13 cellular contexts compared by ENCODE assay signal in genomic region chr3:67362686-67363085, GRCh38.
DNase-seq lines count a peak whose midpoint lies in the region; ATAC-seq and TF ChIP-seq lines count a peak whose summit lies in the region.
"Had no signal": no experiment of that assay in that cellular context is flagged by ENCODE, and none has a peak within 500 bp of the region (broad histone marks: within the 10 kb centered on the region; RNA-seq: fewer than 3 reads in every experiment).

No MANE protein-coding gene starts in this region.

- peaks cover 34% of the 10 kb centered on the region for H3K4me1 Mint-ChIP-seq in activated naive CD8-positive, alpha-beta T cell treated with anti-CD3 and anti-CD28 coated beads, Interleukin-2, amount 50 U/mL, for 24 hours
- peaks cover 6% of the 10 kb centered on the region for H3K4me1 Mint-ChIP-seq in endothelial cell (ENCODE audit: unreplicated experiment)

- no peaks in the 10 kb centered on the region for H3K36me3 Mint-ChIP-seq in activated naive CD8-positive, alpha-beta T cell treated with anti-CD3 and anti-CD28 coated beads, Interleukin-2, amount 50 U/mL, for 24 hours (ENCODE audit: low read depth)
- H3K36me3 Mint-ChIP-seq in endothelial cell (ENCODE audit: low read depth, unreplicated experiment) = no peaks in the 10 kb centered on the region

- H3K27me3 Mint-ChIP-seq in activated naive CD8-positive, alpha-beta T cell treated with anti-CD3 and anti-CD28 coated beads, Interleukin-2, amount 50 U/mL, for 24 hours = no peaks in the 10 kb centered on the region
- H3K27me3 Mint-ChIP-seq in endothelial cell (ENCODE audit: unreplicated experiment) = no peaks in the 10 kb centered on the region

- no peak for TF ChIP-seq RAD21 in neural cell (conservative IDR thresholded peaks at IDR 0.05)

- no peak overlapping the region for H3K9ac ChIP-seq in MM.1S (ENCODE audit: low read length)
- no peak overlapping the region for H3K9ac ChIP-seq in neural cell (ENCODE audit: low read length)

- H3K9me3 Mint-ChIP-seq in activated naive CD8-positive, alpha-beta T cell treated with anti-CD3 and anti-CD28 coated beads, Interleukin-2, amount 50 U/mL, for 24 hours = no peaks in the 10 kb centered on the region
- H3K9me3 Mint-ChIP-seq in endothelial cell (ENCODE audit: unreplicated experiment) = no peaks in the 10 kb centered on the region

- H3K9me3 ChIP-seq in MM.1S (replicated peaks; ENCODE audit: insufficient read depth, low read length) = no peaks in the 10 kb centered on the region
- H3K9me3 ChIP-seq in neural cell (ENCODE audit: low read length) = no peaks in the 10 kb centered on the region
- H3K9me3 ChIP-seq in effector memory CD4-positive, alpha-beta T cell (ENCODE audit: control insufficient read depth, low read length) = no peaks in the 10 kb centered on the region
- H3K9me3 ChIP-seq in upper lobe of left lung = no peaks in the 10 kb centered on the region
- H3K9me3 ChIP-seq: HAP-1, MG63 had no signal

- no peaks in the 10 kb centered on the region for H3K27me3 ChIP-seq in MM.1S (replicated peaks; ENCODE audit: insufficient read depth, low read length)
- no peaks in the 10 kb centered on the region for H3K27me3 ChIP-seq in neural cell (ENCODE audit: insufficient read depth, low read depth, low read length)
- H3K27me3 ChIP-seq in effector memory CD4-positive, alpha-beta T cell (replicated peaks; ENCODE audit: control insufficient read depth, insufficient read depth, low read length, poor library complexity, severe bottlenecking) = no peaks in the 10 kb centered on the region
- H3K27me3 ChIP-seq in upper lobe of left lung = no peaks in the 10 kb centered on the region
- H3K27me3 ChIP-seq: MG63 had no signal

- H3K36me3 ChIP-seq in MM.1S (replicated peaks; ENCODE audit: insufficient read depth, low read length) (no peaks in the 10 kb centered on the region), neural cell (ENCODE audit: insufficient read depth, low read length) (no peaks in the 10 kb centered on the region), upper lobe of left lung (no peaks in the 10 kb centered on the region)
- no peaks in the 10 kb centered on the region for H3K36me3 ChIP-seq in effector memory CD4-positive, alpha-beta T cell (ENCODE audit: control insufficient read depth, insufficient read depth, low read length)
- H3K36me3 ChIP-seq: HAP-1, MG63 had no signal

- H3K4me1 ChIP-seq in MM.1S (ENCODE audit: low read length) = peaks cover 23% of the 10 kb centered on the region
- H3K4me1 ChIP-seq in effector memory CD4-positive, alpha-beta T cell (ENCODE audit: control insufficient read depth, insufficient read depth, low read length, poor library complexity, severe bottlenecking) = no peaks in the 10 kb centered on the region
- no peaks in the 10 kb centered on the region for H3K4me1 ChIP-seq in upper lobe of left lung
- H3K4me1 ChIP-seq: HAP-1 had no signal

- no peak for TF ChIP-seq POLR2A in upper lobe of left lung (IDR thresholded peaks at IDR 0.05)

- no peak overlapping the region for H3K27ac ChIP-seq in MM.1S (ENCODE audit: low read length)
- no peak overlapping the region for H3K27ac ChIP-seq in neural cell (ENCODE audit: low read length)
- H3K27ac ChIP-seq in effector memory CD4-positive, alpha-beta T cell (ENCODE audit: insufficient read depth, low read length, poor library complexity, severe bottlenecking) = no peak overlapping the region
- H3K27ac ChIP-seq in upper lobe of left lung = no peak overlapping the region

- H3K4me3 Mint-ChIP-seq in activated naive CD8-positive, alpha-beta T cell treated with anti-CD3 and anti-CD28 coated beads, Interleukin-2, amount 50 U/mL, for 24 hours = no peak overlapping the region
- no peak overlapping the region for H3K4me3 Mint-ChIP-seq in endothelial cell (ENCODE audit: unreplicated experiment)

- no peak overlapping the region for H3K4me3 ChIP-seq in MM.1S (ENCODE audit: low read length)
- H3K4me3 ChIP-seq in neural cell (ENCODE audit: low read length) = no peak overlapping the region
- no peak overlapping the region for H3K4me3 ChIP-seq in effector memory CD4-positive, alpha-beta T cell (ENCODE audit: insufficient read depth, low read depth, low read length, poor library complexity, severe bottlenecking)
- no peak overlapping the region for H3K4me3 ChIP-seq in upper lobe of left lung
- H3K4me3 ChIP-seq: HAP-1, MG63 had no signal

- TF ChIP-seq CTCF in MM.1S (IDR thresholded peaks at IDR 0.05; ENCODE audit: low read length) = no peak
- TF ChIP-seq CTCF in neural cell (IDR thresholded peaks at IDR 0.05; ENCODE audit: poor library complexity, severe bottlenecking) = no peak
- TF ChIP-seq CTCF in endothelial cell (IDR thresholded peaks at IDR 0.05; ENCODE audit: unreplicated experiment) = no peak
- no peak for TF ChIP-seq CTCF in upper lobe of left lung (IDR thresholded peaks at IDR 0.05)

- peak; percentile 21 for DNase-seq in activated T-cell treated with anti-CD3 and anti-CD28 coated beads for 48 hours (ENCODE audit: low read depth)
- no peak for DNase-seq in activated T-cell treated with anti-CD3 and anti-CD28 coated beads for 4 hours
- DNase-seq in MM.1S = peak; percentile 23
- peak; percentile 10 for DNase-seq in activated naive CD8-positive, alpha-beta T cell treated with anti-CD3 and anti-CD28 coated beads, Interleukin-2, amount 50 U/mL, for 24 hours
- DNase-seq in effector memory CD4-positive, alpha-beta T cell = no peak
- DNase-seq in endothelial cell (ENCODE audit: low spot score) = no peak
- DNase-seq in upper lobe of left lung = no peak
- DNase-seq: effector CD4-positive, alpha-beta T cell; GF-D8; hippocampal formation; MG63 had no signal

- TF ChIP-seq EP300 in neural cell (conservative IDR thresholded peaks at IDR 0.05; ENCODE audit: poor library complexity, severe bottlenecking) (no peak), upper lobe of left lung (IDR thresholded peaks at IDR 0.05) (no peak)

- H3K4me2 ChIP-seq in MM.1S (ENCODE audit: low read depth, low read length) (no peak overlapping the region), neural cell (ENCODE audit: low read length) (no peak overlapping the region)

- 0 out of 2 replicates have a peak, but pooled peaks cover 5% of the 10 kb centered on the region for H3F3A ChIP-seq in MM.1S (ENCODE audit: insufficient read depth, low read length)
- no peaks in the 10 kb centered on the region for H3F3A ChIP-seq in neural cell (ENCODE audit: insufficient read depth, low read length, poor library complexity, severe bottlenecking)

- H3K9me2 ChIP-seq in MM.1S (replicated peaks; ENCODE audit: insufficient read depth, low read length) = no peaks in the 10 kb centered on the region
- H3K9me2 ChIP-seq in neural cell (ENCODE audit: insufficient read depth, low read length) = no peaks in the 10 kb centered on the region

- H3K27ac Mint-ChIP-seq in activated naive CD8-positive, alpha-beta T cell treated with anti-CD3 and anti-CD28 coated beads, Interleukin-2, amount 50 U/mL, for 24 hours = no peak overlapping the region
- no peak overlapping the region for H3K27ac Mint-ChIP-seq in endothelial cell (ENCODE audit: unreplicated experiment)

- H2AFZ ChIP-seq in MM.1S (ENCODE audit: low read length) (no peak overlapping the region), neural cell (ENCODE audit: low read depth, low read length) (no peak overlapping the region)

- H3K79me2 ChIP-seq in MM.1S (ENCODE audit: low read length) (no peaks in the 10 kb centered on the region), neural cell (replicated peaks; ENCODE audit: insufficient read depth, low read length) (no peaks in the 10 kb centered on the region)

- peak; percentile 91 for ATAC-seq in activated naive CD8-positive, alpha-beta T cell treated with anti-CD3 and anti-CD28 coated beads, Interleukin-2, amount 50 U/mL, for 24 hours
- no peak for ATAC-seq in upper lobe of left lung (ENCODE audit: low FRiP score in 2 of 2)

- 40 to 52% methylated on average over 3 to 4 of the region's 4 CpGs for WGBS in upper lobe of left lung, 2 donors

- H4K20me1 ChIP-seq in MM.1S (ENCODE audit: insufficient read depth, low read length) = no peaks in the 10 kb centered on the region
- no peaks in the 10 kb centered on the region for H4K20me1 ChIP-seq in neural cell (ENCODE audit: insufficient read depth)

TF ChIP-seq in neural cell, 6 proteins besides CTCF, POLR2A, EP300 and RAD21:
- TF ChIP-seq POLR2AphosphoS5 (IDR thresholded peaks at IDR 0.05) (peak; percentile 18), MXI1 (conservative IDR thresholded peaks at IDR 0.05; ENCODE audit: poor library complexity, severe bottlenecking) (no peak)

Comparison
In these comparisons a context has a peak if more than half of its experiments do, and no peak if none do; other contexts are left out.
1. DNase-seq: peak in activated T-cell treated with anti-CD3 and anti-CD28 coated beads for 48 hours (single experiment), MM.1S (single experiment) and activated naive CD8-positive, alpha-beta T cell treated with anti-CD3 and anti-CD28 coated beads, Interleukin-2, amount 50 U/mL, for 24 hours (single experiment); none in activated T-cell treated with anti-CD3 and anti-CD28 coated beads for 4 hours (single experiment), effector memory CD4-positive, alpha-beta T cell (0 of 3), endothelial cell (single experiment) and upper lobe of left lung (0 of 2).